1 cellular context compared by ENCODE assay signal in the genomic region with DNA sequence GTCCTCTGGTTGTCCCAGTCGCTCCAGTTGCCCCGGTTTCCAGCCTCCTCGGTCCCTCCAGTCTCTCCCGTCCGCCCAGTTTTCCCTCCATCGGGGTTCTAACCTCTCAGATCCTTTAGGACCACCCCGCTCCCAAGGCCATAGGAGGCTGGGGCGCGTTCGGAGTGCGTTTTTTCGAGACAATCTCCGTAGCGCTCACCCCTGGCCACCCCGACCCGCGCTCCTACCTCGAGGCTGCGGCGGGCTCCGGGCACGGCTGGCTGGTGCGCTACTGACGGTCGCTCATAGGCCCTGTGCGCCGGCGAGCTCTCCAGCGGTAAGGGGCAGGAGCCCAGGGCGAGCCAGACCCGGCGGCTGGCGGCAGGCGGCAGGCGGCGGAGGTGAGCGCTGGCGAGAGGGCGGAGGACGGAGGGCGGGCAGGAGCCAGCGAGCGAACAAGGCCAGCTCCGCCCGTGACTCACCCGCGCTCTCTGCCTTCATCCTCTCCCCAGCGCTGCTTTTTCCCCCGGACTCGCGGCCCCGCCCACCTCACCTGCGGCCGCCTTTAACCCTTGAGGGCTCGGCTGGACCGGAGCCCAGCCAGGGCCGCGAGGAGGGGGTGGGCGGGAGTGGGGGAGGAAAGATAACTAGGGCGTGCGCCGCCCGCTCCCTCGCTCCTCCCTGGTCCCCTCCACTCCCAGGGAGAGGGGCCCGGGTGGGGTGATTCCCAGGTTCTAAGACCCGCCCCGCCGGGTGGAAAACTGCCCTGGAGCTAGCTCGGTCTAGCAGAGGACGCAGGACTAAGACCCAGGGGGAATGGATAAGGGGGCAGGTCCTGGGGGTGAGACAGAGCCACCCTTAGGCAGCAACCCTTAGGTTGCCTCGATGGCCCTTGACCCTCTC.
TF ChIP-seq lines count a peak whose summit lies in the region.

A gene (minus strand): TSS at position 472 of the 882 bp plus-strand sequence. CDS start 2,734 bp downstream, outside the sequence.

TF ChIP-seq in K562, 482 proteins besides CTCF, POLR2A, EP300 and RAD21 (continued from another document and continues in another):
- TF ChIP-seq, protein P1, sequence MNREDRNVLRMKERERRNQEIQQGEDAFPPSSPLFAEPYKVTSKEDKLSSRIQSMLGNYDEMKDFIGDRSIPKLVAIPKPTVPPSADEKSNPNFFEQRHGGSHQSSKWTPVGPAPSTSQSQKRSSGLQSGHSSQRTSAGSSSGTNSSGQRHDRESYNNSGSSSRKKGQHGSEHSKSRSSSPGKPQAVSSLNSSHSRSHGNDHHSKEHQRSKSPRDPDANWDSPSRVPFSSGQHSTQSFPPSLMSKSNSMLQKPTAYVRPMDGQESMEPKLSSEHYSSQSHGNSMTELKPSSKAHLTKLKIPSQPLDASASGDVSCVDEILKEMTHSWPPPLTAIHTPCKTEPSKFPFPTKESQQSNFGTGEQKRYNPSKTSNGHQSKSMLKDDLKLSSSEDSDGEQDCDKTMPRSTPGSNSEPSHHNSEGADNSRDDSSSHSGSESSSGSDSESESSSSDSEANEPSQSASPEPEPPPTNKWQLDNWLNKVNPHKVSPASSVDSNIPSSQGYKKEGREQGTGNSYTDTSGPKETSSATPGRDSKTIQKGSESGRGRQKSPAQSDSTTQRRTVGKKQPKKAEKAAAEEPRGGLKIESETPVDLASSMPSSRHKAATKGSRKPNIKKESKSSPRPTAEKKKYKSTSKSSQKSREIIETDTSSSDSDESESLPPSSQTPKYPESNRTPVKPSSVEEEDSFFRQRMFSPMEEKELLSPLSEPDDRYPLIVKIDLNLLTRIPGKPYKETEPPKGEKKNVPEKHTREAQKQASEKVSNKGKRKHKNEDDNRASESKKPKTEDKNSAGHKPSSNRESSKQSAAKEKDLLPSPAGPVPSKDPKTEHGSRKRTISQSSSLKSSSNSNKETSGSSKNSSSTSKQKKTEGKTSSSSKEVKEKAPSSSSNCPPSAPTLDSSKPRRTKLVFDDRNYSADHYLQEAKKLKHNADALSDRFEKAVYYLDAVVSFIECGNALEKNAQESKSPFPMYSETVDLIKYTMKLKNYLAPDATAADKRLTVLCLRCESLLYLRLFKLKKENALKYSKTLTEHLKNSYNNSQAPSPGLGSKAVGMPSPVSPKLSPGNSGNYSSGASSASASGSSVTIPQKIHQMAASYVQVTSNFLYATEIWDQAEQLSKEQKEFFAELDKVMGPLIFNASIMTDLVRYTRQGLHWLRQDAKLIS (CRISPR knock-in tag; IDR thresholded peaks at IDR 0.05), result peak; percentile 76; the same call in 1 of the 2 replicates
- TF ChIP-seq, protein P2, sequence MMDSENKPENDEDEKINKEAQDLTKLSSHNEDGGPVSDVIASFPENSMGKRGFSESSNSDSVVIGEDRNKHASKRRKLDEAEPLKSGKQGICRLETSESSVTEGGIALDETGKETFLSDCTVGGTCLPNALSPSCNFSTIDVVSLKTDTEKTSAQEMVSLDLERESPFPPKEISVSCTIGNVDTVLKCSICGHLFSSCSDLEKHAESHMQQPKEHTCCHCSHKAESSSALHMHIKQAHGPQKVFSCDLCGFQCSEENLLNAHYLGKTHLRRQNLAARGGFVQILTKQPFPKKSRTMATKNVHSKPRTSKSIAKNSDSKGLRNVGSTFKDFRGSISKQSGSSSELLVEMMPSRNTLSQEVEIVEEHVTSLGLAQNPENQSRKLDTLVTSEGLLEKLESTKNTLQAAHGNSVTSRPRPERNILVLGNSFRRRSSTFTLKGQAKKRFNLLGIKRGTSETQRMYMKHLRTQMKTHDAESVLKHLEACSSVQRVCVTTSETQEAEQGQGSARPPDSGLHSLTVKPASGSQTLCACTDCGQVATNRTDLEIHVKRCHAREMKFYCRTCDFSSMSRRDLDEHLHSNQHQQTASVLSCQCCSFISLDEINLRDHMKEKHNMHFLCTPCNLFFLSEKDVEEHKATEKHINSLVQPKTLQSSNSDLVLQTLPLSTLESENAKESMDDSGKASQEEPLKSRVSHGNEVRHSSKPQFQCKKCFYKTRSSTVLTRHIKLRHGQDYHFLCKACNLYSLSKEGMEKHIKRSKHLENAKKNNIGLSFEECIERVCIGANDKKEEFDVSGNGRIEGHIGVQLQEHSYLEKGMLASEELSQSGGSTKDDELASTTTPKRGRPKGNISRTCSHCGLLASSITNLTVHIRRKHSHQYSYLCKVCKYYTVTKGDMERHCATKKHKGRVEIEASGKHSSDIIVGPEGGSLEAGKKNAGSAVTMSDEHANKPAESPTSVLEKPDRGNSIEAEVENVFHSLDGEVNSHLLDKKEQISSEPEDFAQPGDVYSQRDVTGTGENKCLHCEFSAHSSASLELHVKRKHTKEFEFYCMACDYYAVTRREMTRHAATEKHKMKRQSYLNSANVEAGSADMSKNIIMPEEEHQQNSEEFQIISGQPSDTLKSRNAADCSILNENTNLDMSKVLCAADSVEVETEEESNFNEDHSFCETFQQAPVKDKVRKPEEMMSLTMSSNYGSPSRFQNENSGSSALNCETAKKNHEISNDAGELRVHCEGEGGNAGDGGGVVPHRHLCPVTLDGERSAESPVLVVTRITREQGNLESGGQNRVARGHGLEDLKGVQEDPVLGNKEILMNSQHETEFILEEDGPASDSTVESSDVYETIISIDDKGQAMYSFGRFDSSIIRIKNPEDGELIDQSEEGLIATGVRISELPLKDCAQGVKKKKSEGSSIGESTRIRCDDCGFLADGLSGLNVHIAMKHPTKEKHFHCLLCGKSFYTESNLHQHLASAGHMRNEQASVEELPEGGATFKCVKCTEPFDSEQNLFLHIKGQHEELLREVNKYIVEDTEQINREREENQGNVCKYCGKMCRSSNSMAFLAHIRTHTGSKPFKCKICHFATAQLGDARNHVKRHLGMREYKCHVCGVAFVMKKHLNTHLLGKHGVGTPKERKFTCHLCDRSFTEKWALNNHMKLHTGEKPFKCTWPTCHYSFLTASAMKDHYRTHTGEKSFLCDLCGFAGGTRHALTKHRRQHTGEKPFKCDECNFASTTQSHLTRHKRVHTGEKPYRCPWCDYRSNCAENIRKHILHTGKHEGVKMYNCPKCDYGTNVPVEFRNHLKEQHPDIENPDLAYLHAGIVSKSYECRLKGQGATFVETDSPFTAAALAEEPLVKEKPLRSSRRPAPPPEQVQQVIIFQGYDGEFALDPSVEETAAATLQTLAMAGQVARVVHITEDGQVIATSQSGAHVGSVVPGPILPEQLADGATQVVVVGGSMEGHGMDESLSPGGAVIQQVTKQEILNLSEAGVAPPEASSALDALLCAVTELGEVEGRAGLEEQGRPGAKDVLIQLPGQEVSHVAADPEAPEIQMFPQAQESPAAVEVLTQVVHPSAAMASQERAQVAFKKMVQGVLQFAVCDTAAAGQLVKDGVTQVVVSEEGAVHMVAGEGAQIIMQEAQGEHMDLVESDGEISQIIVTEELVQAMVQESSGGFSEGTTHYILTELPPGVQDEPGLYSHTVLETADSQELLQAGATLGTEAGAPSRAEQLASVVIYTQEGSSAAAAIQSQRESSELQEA (IDR thresholded peaks at IDR 0.05; ENCODE audit: low read depth), result no peak
- no peak for TF ChIP-seq TCFL5 (CRISPR knock-in tag; conservative IDR thresholded peaks at IDR 0.05)
- TF ChIP-seq, protein P3, sequence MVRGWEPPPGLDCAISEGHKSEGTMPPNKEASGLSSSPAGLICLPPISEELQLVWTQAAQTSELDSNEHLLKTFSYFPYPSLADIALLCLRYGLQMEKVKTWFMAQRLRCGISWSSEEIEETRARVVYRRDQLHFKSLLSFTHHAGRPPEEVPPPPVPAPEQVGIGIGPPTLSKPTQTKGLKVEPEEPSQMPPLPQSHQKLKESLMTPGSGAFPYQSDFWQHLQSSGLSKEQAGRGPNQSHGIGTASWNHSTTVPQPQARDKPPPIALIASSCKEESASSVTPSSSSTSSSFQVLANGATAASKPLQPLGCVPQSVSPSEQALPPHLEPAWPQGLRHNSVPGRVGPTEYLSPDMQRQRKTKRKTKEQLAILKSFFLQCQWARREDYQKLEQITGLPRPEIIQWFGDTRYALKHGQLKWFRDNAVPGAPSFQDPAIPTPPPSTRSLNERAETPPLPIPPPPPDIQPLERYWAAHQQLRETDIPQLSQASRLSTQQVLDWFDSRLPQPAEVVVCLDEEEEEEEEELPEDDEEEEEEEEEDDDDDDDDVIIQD (CRISPR knock-in tag; IDR thresholded peaks at IDR 0.05), result no peak
- no peak for TF ChIP-seq NFIC (IDR thresholded peaks at IDR 0.05)
- TF ChIP-seq, protein P4, sequence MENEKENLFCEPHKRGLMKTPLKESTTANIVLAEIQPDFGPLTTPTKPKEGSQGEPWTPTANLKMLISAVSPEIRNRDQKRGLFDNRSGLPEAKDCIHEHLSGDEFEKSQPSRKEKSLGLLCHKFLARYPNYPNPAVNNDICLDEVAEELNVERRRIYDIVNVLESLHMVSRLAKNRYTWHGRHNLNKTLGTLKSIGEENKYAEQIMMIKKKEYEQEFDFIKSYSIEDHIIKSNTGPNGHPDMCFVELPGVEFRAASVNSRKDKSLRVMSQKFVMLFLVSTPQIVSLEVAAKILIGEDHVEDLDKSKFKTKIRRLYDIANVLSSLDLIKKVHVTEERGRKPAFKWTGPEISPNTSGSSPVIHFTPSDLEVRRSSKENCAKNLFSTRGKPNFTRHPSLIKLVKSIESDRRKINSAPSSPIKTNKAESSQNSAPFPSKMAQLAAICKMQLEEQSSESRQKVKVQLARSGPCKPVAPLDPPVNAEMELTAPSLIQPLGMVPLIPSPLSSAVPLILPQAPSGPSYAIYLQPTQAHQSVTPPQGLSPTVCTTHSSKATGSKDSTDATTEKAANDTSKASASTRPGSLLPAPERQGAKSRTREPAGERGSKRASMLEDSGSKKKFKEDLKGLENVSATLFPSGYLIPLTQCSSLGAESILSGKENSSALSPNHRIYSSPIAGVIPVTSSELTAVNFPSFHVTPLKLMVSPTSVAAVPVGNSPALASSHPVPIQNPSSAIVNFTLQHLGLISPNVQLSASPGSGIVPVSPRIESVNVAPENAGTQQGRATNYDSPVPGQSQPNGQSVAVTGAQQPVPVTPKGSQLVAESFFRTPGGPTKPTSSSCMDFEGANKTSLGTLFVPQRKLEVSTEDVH (IDR thresholded peaks at IDR 0.05; ENCODE audit: low read depth, partially characterized antibody), result no peak
- TF ChIP-seq SRF (CRISPR knock-in tag; IDR thresholded peaks at IDR 0.05), result no peak
- TF ChIP-seq MYNN (IDR thresholded peaks at IDR 0.05), result no peak
- no peak for TF ChIP-seq MYNN (CRISPR knock-in tag; IDR thresholded peaks at IDR 0.05)
- TF ChIP-seq, protein P5, sequence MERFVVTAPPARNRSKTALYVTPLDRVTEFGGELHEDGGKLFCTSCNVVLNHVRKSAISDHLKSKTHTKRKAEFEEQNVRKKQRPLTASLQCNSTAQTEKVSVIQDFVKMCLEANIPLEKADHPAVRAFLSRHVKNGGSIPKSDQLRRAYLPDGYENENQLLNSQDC (CRISPR knock-in tag; IDR thresholded peaks at IDR 0.05), result no peak
- TF ChIP-seq, protein P6, sequence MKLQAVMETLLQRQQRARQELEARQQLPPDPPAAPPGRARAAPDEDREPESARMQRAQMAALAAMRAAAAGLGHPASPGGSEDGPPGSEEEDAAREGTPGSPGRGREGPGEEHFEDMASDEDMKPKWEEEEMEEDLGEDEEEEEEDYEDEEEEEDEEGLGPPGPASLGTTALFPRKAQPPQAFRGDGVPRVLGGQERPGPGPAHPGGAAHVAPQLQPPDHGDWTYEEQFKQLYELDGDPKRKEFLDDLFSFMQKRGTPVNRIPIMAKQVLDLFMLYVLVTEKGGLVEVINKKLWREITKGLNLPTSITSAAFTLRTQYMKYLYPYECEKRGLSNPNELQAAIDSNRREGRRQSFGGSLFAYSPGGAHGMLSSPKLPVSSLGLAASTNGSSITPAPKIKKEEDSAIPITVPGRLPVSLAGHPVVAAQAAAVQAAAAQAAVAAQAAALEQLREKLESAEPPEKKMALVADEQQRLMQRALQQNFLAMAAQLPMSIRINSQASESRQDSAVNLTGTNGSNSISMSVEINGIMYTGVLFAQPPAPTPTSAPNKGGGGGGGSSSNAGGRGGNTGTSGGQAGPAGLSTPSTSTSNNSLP (IDR thresholded peaks at IDR 0.05; ENCODE audit: borderline replicate concordance, low read depth, low read length), result no peak
- TF ChIP-seq ZNF764 (CRISPR knock-in tag; IDR thresholded peaks at IDR 0.05; ENCODE audit: low read depth), result no peak
- TF ChIP-seq ZNF699 (CRISPR knock-in tag; IDR thresholded peaks at IDR 0.05; ENCODE audit: insufficient replicate concordance), result no peak
- TF ChIP-seq, protein P7, sequence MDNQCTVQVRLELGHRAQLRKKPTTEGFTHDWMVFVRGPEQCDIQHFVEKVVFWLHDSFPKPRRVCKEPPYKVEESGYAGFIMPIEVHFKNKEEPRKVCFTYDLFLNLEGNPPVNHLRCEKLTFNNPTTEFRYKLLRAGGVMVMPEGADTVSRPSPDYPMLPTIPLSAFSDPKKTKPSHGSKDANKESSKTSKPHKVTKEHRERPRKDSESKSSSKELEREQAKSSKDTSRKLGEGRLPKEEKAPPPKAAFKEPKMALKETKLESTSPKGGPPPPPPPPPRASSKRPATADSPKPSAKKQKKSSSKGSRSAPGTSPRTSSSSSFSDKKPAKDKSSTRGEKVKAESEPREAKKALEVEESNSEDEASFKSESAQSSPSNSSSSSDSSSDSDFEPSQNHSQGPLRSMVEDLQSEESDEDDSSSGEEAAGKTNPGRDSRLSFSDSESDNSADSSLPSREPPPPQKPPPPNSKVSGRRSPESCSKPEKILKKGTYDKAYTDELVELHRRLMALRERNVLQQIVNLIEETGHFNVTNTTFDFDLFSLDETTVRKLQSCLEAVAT (IDR thresholded peaks at IDR 0.05), result no peak
- TF ChIP-seq HMG20A (CRISPR knock-in tag; conservative IDR thresholded peaks at IDR 0.05), result no peak
- TF ChIP-seq, protein P8, sequence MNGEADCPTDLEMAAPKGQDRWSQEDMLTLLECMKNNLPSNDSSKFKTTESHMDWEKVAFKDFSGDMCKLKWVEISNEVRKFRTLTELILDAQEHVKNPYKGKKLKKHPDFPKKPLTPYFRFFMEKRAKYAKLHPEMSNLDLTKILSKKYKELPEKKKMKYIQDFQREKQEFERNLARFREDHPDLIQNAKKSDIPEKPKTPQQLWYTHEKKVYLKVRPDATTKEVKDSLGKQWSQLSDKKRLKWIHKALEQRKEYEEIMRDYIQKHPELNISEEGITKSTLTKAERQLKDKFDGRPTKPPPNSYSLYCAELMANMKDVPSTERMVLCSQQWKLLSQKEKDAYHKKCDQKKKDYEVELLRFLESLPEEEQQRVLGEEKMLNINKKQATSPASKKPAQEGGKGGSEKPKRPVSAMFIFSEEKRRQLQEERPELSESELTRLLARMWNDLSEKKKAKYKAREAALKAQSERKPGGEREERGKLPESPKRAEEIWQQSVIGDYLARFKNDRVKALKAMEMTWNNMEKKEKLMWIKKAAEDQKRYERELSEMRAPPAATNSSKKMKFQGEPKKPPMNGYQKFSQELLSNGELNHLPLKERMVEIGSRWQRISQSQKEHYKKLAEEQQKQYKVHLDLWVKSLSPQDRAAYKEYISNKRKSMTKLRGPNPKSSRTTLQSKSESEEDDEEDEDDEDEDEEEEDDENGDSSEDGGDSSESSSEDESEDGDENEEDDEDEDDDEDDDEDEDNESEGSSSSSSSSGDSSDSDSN (IDR thresholded peaks at IDR 0.05; ENCODE audit: borderline replicate concordance in 1 of 2, low read depth in 2 of 2, low read length in 2 of 2), result peak; percentile 94
- peak in 1 of 2 experiments; percentile 38; a peak in 1 of 4 replicates for TF ChIP-seq TBL1XR1 (IDR thresholded peaks at IDR 0.05; ENCODE audit: low read length in 2 of 2)
- peak; percentile 68; the same call in 1 of the 2 replicates for TF ChIP-seq RB1 (IDR thresholded peaks at IDR 0.05; ENCODE audit: low read depth)
- TF ChIP-seq BCOR (IDR thresholded peaks at IDR 0.05), result no peak
- TF ChIP-seq GABPB2 (CRISPR knock-in tag; conservative IDR thresholded peaks at IDR 0.05), result no peak
- TF ChIP-seq FOXK1 (CRISPR knock-in tag; IDR thresholded peaks at IDR 0.05; ENCODE audit: borderline replicate concordance), result no peak; the same call in 1 of the 2 replicates
- TF ChIP-seq, protein P9, sequence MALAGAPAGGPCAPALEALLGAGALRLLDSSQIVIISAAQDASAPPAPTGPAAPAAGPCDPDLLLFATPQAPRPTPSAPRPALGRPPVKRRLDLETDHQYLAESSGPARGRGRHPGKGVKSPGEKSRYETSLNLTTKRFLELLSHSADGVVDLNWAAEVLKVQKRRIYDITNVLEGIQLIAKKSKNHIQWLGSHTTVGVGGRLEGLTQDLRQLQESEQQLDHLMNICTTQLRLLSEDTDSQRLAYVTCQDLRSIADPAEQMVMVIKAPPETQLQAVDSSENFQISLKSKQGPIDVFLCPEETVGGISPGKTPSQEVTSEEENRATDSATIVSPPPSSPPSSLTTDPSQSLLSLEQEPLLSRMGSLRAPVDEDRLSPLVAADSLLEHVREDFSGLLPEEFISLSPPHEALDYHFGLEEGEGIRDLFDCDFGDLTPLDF (CRISPR knock-in tag; IDR thresholded peaks at IDR 0.05), result no peak
- TF ChIP-seq ZNF121 (CRISPR knock-in tag; conservative IDR thresholded peaks at IDR 0.05), result no peak
